ENCODE assay signal across 8 cellular contexts in genomic region chr6:149863846-149864577, GRCh38.
DNase-seq lines count a peak whose midpoint lies in the region; ATAC-seq and TF ChIP-seq lines count a peak whose summit lies in the region.

Gene LRP11 (minus strand): TSS chr6:149864359. CDS start chr6:149864020, 339 bp downstream.

- ATAC-seq in GM19452 (IDR thresholded peaks at IDR 0.05; ENCODE audit: unreplicated experiment): peak; percentile 79

- H3K27ac ChIP-seq in C4-2B: peak within 1 kb of the TSS; percentile 90
- peak within 1 kb of the TSS; percentile 54 for H3K27ac ChIP-seq in effector memory CD4-positive, alpha-beta T cell (ENCODE audit: insufficient read depth, low read length, poor library complexity, severe bottlenecking)

- no peaks in the 10 kb centered on the region for H3K36me3 ChIP-seq in effector memory CD4-positive, alpha-beta T cell (ENCODE audit: control insufficient read depth, insufficient read depth, low read length)

- TF ChIP-seq CTCF in C4-2B (conservative IDR thresholded peaks at IDR 0.05): no peak

- H3K4me1 ChIP-seq in effector memory CD4-positive, alpha-beta T cell (ENCODE audit: control insufficient read depth, insufficient read depth, low read length, poor library complexity, severe bottlenecking): peaks cover 9% of the 10 kb centered on the region

- DNase-seq in HK-2 (ENCODE audit: unreplicated experiment) (peak; percentile 92), NCI-H82 treated with DMSO at 0.1 percent for 48 hours (lab: John Stamatoyannopoulos, UW; ENCODE audit: unreplicated experiment) (peak; percentile 31), medulla oblongata (ENCODE audit: extremely low spot score) (peak; percentile 89)
- DNase-seq in activated CD8-positive, alpha-beta memory T cell treated with anti-CD3 and anti-CD28 coated beads for 48 hours (ENCODE audit: low read depth in 2 of 3, low spot score in 2 of 3): peak; percentile 62 to 67 (median 67)
- peak; percentile 69 to 75 (median 75) for DNase-seq in effector memory CD4-positive, alpha-beta T cell
- peak; percentile 70 to 76 (median 70) for DNase-seq in stimulated activated CD4-positive, alpha-beta T cell treated with anti-CD3 and anti-CD28 coated beads, TNF-alpha, amount 100 ng/mL, for 48 hours (ENCODE audit: low read depth in 3 of 3)

- H3K9me3 ChIP-seq in effector memory CD4-positive, alpha-beta T cell (ENCODE audit: control insufficient read depth, low read length): no peaks in the 10 kb centered on the region

- no peaks in the 10 kb centered on the region for H3K27me3 ChIP-seq in effector memory CD4-positive, alpha-beta T cell (replicated peaks; ENCODE audit: control insufficient read depth, insufficient read depth, low read length, poor library complexity, severe bottlenecking)

- H3K4me3 ChIP-seq in effector memory CD4-positive, alpha-beta T cell (ENCODE audit: insufficient read depth, low read depth, low read length, poor library complexity, severe bottlenecking): peak within 1 kb of the TSS; percentile 80

Comparison
In these comparisons a context has a peak if more than half of its experiments do, and no peak if none do; other contexts are left out.
1. Peak in every context shown above with its lines: DNase-seq, ATAC-seq, H3K4me3 ChIP-seq and H3K27ac ChIP-seq.
2. DNase-seq: peak in every context shown above with its lines; median percentile 92 in HK-2; 89 in medulla oblongata; 75 in effector memory CD4-positive, alpha-beta T cell; 70 in stimulated activated CD4-positive, alpha-beta T cell treated with anti-CD3 and anti-CD28 coated beads, TNF-alpha, amount 100 ng/mL, for 48 hours; 67 in activated CD8-positive, alpha-beta memory T cell treated with anti-CD3 and anti-CD28 coated beads for 48 hours; 31 in NCI-H82 treated with DMSO at 0.1 percent for 48 hours.